9 cellular contexts compared by ENCODE assay signal in genomic region chr3:109098245-109098644, GRCh38. TPM values are rescaled to one million over a fixed set of nuclear protein-coding genes. Genes with fewer than 3 reads are reported as not detected.
DNase-seq lines count a peak whose midpoint lies in the region; ATAC-seq and TF ChIP-seq lines count a peak whose summit lies in the region.
"Had no signal": no experiment of that assay in that cellular context is flagged by ENCODE, and none has a peak within 500 bp of the region (broad histone marks: within the 10 kb centered on the region; RNA-seq: fewer than 3 reads in every experiment).

No MANE protein-coding gene starts in this region.

- TF ChIP-seq EP300 in transverse colon (IDR thresholded peaks at IDR 0.05; ENCODE audit: low read depth): no peak

- no peak overlapping the region for H3K27ac ChIP-seq in transverse colon

- H3K4me3 Mint-ChIP-seq in activated naive CD8-positive, alpha-beta T cell treated with anti-CD3 and anti-CD28 coated beads, Interleukin-2, amount 50 U/mL, for 24 hours: no peak overlapping the region
- H3K4me3 Mint-ChIP-seq in activated naive CD8-positive, alpha-beta T cell treated with anti-CD3 and anti-CD28 coated beads for 36 hours: no peak overlapping the region
- H3K4me3 Mint-ChIP-seq: activated T-cell treated with anti-CD3 and anti-CD28 coated beads, Interleukin-2, amount 50 U/mL, for 4 hours had no signal

- no peaks in the 10 kb centered on the region for H3K9me3 ChIP-seq in transverse colon

- no peaks in the 10 kb centered on the region for H3K4me1 Mint-ChIP-seq in activated naive CD8-positive, alpha-beta T cell treated with anti-CD3 and anti-CD28 coated beads, Interleukin-2, amount 50 U/mL, for 24 hours
- H3K4me1 Mint-ChIP-seq in activated naive CD8-positive, alpha-beta T cell treated with anti-CD3 and anti-CD28 coated beads for 36 hours: no peaks in the 10 kb centered on the region

- no peaks in the 10 kb centered on the region for H3K36me3 Mint-ChIP-seq in activated naive CD8-positive, alpha-beta T cell treated with anti-CD3 and anti-CD28 coated beads, Interleukin-2, amount 50 U/mL, for 24 hours (ENCODE audit: low read depth)
- H3K36me3 Mint-ChIP-seq in activated naive CD8-positive, alpha-beta T cell treated with anti-CD3 and anti-CD28 coated beads for 36 hours: no peaks in the 10 kb centered on the region

- no peaks in the 10 kb centered on the region for H3K36me3 ChIP-seq in transverse colon

- in situ Hi-C loops in transverse colon (cut with MboI; ENCODE audit: low pct_ligation_motif_present in 1 of 4, low pct_unique_long_range_greater_than_20kb in 1 of 4, low sequenced_read_pairs in 3 of 4): no loop called here

- H3K27me3 Mint-ChIP-seq in activated naive CD8-positive, alpha-beta T cell treated with anti-CD3 and anti-CD28 coated beads, Interleukin-2, amount 50 U/mL, for 24 hours: no peaks in the 10 kb centered on the region
- no peaks in the 10 kb centered on the region for H3K27me3 Mint-ChIP-seq in activated naive CD8-positive, alpha-beta T cell treated with anti-CD3 and anti-CD28 coated beads for 36 hours

- 42% methylated on average over 4 of the region's 4 CpGs; no CpG with 5 or more reads in 1 of the 2 donors for WGBS in transverse colon (ENCODE audit: low coverage in 1 of 2), 2 donors

- DNase-seq in activated naive CD8-positive, alpha-beta T cell treated with anti-CD3 and anti-CD28 coated beads, Interleukin-2, amount 50 U/mL, for 24 hours: no peak
- DNase-seq in activated naive CD8-positive, alpha-beta T cell treated with anti-CD3 and anti-CD28 coated beads for 36 hours: no peak
- DNase-seq in M059J (ENCODE audit: low read depth) (peak; percentile 27), cerebellar cortex (ENCODE audit: low spot score) (peak; percentile 4), transverse colon (peak; percentile 27), superior temporal gyrus (ENCODE audit: extremely low spot score) (no peak)
- no peak for DNase-seq in stimulated activated CD4-positive, alpha-beta T cell treated with anti-CD3 and anti-CD28 coated beads, Interleukin-12 subunit alpha, Interleukin-12 subunit beta, amount 100 ng/mL, for 4 hours
- no peak for DNase-seq in activated T-cell treated with anti-CD3 and anti-CD28 coated beads, Interleukin-2, amount 50 U/mL, for 48 hours
- DNase-seq: activated T-cell treated with anti-CD3 and anti-CD28 coated beads, Interleukin-2, amount 50 U/mL, for 4 hours had no signal

- H3K4me1 ChIP-seq in transverse colon: no peaks in the 10 kb centered on the region

- no peaks in the 10 kb centered on the region for H3K27me3 ChIP-seq in transverse colon

- no peaks in the 10 kb centered on the region for H3K9me3 Mint-ChIP-seq in activated naive CD8-positive, alpha-beta T cell treated with anti-CD3 and anti-CD28 coated beads, Interleukin-2, amount 50 U/mL, for 24 hours
- H3K9me3 Mint-ChIP-seq in activated naive CD8-positive, alpha-beta T cell treated with anti-CD3 and anti-CD28 coated beads for 36 hours: no peaks in the 10 kb centered on the region
- H3K9me3 Mint-ChIP-seq: activated T-cell treated with anti-CD3 and anti-CD28 coated beads, Interleukin-2, amount 50 U/mL, for 4 hours had no signal

- peak; percentile 43 for ATAC-seq in activated naive CD8-positive, alpha-beta T cell treated with anti-CD3 and anti-CD28 coated beads, Interleukin-2, amount 50 U/mL, for 24 hours
- ATAC-seq: activated T-cell treated with anti-CD3 and anti-CD28 coated beads, Interleukin-2, amount 50 U/mL, for 4 hours had no signal

- H3K27ac Mint-ChIP-seq in activated naive CD8-positive, alpha-beta T cell treated with anti-CD3 and anti-CD28 coated beads, Interleukin-2, amount 50 U/mL, for 24 hours: no peak overlapping the region
- no peak overlapping the region for H3K27ac Mint-ChIP-seq in activated naive CD8-positive, alpha-beta T cell treated with anti-CD3 and anti-CD28 coated beads for 36 hours

- TF ChIP-seq POLR2A in transverse colon (IDR thresholded peaks at IDR 0.05): no peak

- intact Hi-C loops in transverse colon (cut with DNase I; ENCODE audit: low total_unique reads): no loop called here

- H3K4me3 ChIP-seq in transverse colon: no peak overlapping the region

- peak in 4 of 5 experiments; percentile 15 to 35 (median 27) for TF ChIP-seq CTCF in transverse colon (IDR thresholded peaks at IDR 0.05)

RNA-seq across cellular contexts. Expression of gene MORC1, which starts 19.7 kb away (rescaled TPM):
- total RNA-seq in activated naive CD8-positive, alpha-beta T cell treated with anti-CD3 and anti-CD28 coated beads for 36 hours: not detected
- 0.02 TPM in 1 of 2 replicates, not detected in the other for total RNA-seq in M059J (2014; rRNA removed; shearing (Covaris generic))
- under 1 TPM in 1 of 4 donors, not detected in 3; 0.16 TPM for total RNA-seq in transverse colon
- total RNA-seq: activated T-cell treated with anti-CD3 and anti-CD28 coated beads, Interleukin-2, amount 50 U/mL, for 4 hours had no signal

RNA-seq across cellular contexts. Expression of gene C3orf85, which starts 38.3 kb away (rescaled TPM):
- total RNA-seq in activated naive CD8-positive, alpha-beta T cell treated with anti-CD3 and anti-CD28 coated beads for 36 hours: not detected
- not detected in 2 replicates for total RNA-seq in M059J (2014; rRNA removed; shearing (Covaris generic))
- 10 to 100 TPM in 2 of 4 donors, 1 to 10 TPM in 1, not detected in 1; 1.5 to 29.5 (median 14.8) TPM for total RNA-seq in transverse colon
- total RNA-seq: activated T-cell treated with anti-CD3 and anti-CD28 coated beads, Interleukin-2, amount 50 U/mL, for 4 hours had no signal

Comparison
In these comparisons a context has a peak if more than half of its experiments do, and no peak if none do; other contexts are left out.
1. DNase-seq: peak in M059J (single experiment), cerebellar cortex (single experiment) and transverse colon (single experiment); none in activated naive CD8-positive, alpha-beta T cell treated with anti-CD3 and anti-CD28 coated beads, Interleukin-2, amount 50 U/mL, for 24 hours (single experiment), activated naive CD8-positive, alpha-beta T cell treated with anti-CD3 and anti-CD28 coated beads for 36 hours (single experiment), superior temporal gyrus (single experiment), stimulated activated CD4-positive, alpha-beta T cell treated with anti-CD3 and anti-CD28 coated beads, Interleukin-12 subunit alpha, Interleukin-12 subunit beta, amount 100 ng/mL, for 4 hours (single experiment) and activated T-cell treated with anti-CD3 and anti-CD28 coated beads, Interleukin-2, amount 50 U/mL, for 48 hours (0 of 2).